ENCODE assay signal across 11 cellular contexts in genomic region chr1:29975036-29975694, GRCh38.
DNase-seq lines count a peak whose midpoint lies in the region; ATAC-seq and TF ChIP-seq lines count a peak whose summit lies in the region.
"Had no signal": no experiment of that assay in that cellular context is flagged by ENCODE, and none has a peak within 500 bp of the region (broad histone marks: within the 10 kb centered on the region; RNA-seq: fewer than 3 reads in every experiment).

No MANE protein-coding gene starts in this region.

- no peaks in the 10 kb centered on the region for H3K27me3 Mint-ChIP-seq in activated CD4-positive, alpha-beta T cell treated with anti-CD3 and anti-CD28 coated beads, Interleukin-2, amount 10 ng/mL, durations not matched to agents 7 days and 5 days
- peaks cover 3% of the 10 kb centered on the region for H3K27me3 Mint-ChIP-seq in osteocyte (ENCODE audit: unreplicated experiment)

- H3K9me3 Mint-ChIP-seq in activated CD4-positive, alpha-beta T cell treated with anti-CD3 and anti-CD28 coated beads, Interleukin-2, amount 10 ng/mL, durations not matched to agents 7 days and 5 days: no peaks in the 10 kb centered on the region
- peaks cover 9% of the 10 kb centered on the region for H3K9me3 Mint-ChIP-seq in osteocyte (ENCODE audit: unreplicated experiment)

- no peaks in the 10 kb centered on the region for H3F3A ChIP-seq in PC-3 (ENCODE audit: low read length, unreplicated experiment)

- BruUV-seq in PC-3 (replicated peaks; lab: Mats Ljungman, UMichigan): no TSS peak

- CTCF ChIA-PET in activated CD4-positive, alpha-beta T cell treated with anti-CD3 and anti-CD28 coated beads, Interleukin-2, amount 10 ng/mL, durations not matched to agents 7 days and 5 days (lab: Charles Lee): no interaction called here
- CTCF ChIA-PET in PC-3 (lab: Charles Lee): no interaction called here

- H3K4me2 ChIP-seq in PC-3 (ENCODE audit: low read length): no peak overlapping the region

- no peaks in the 10 kb centered on the region for H3K9me2 ChIP-seq in PC-3 (replicated peaks; ENCODE audit: low read length)

- no peaks in the 10 kb centered on the region for H3K36me3 Mint-ChIP-seq in activated CD4-positive, alpha-beta T cell treated with anti-CD3 and anti-CD28 coated beads, Interleukin-2, amount 10 ng/mL, durations not matched to agents 7 days and 5 days (ENCODE audit: low read depth)
- H3K36me3 Mint-ChIP-seq in osteocyte (ENCODE audit: unreplicated experiment): no peaks in the 10 kb centered on the region
- H3K36me3 Mint-ChIP-seq: T-cell had no signal

- H3K4me3 ChIP-seq in PC-3 (ENCODE audit: low read length): no peak overlapping the region
- H3K4me3 ChIP-seq: gastroesophageal sphincter had no signal

- no peak overlapping the region for H3K4me3 Mint-ChIP-seq in activated CD4-positive, alpha-beta T cell treated with anti-CD3 and anti-CD28 coated beads, Interleukin-2, amount 10 ng/mL, durations not matched to agents 7 days and 5 days
- H3K4me3 Mint-ChIP-seq in osteocyte (ENCODE audit: unreplicated experiment): no peak overlapping the region
- H3K4me3 Mint-ChIP-seq: T-cell had no signal

- 0 out of 2 replicates have a peak, but pooled peaks cover 8% of the 10 kb centered on the region for H3K9me3 ChIP-seq in PC-3 (ENCODE audit: low read length)

- H3K4me1 Mint-ChIP-seq in activated CD4-positive, alpha-beta T cell treated with anti-CD3 and anti-CD28 coated beads, Interleukin-2, amount 10 ng/mL, durations not matched to agents 7 days and 5 days: no peaks in the 10 kb centered on the region
- peaks cover 4% of the 10 kb centered on the region for H3K4me1 Mint-ChIP-seq in osteocyte (ENCODE audit: unreplicated experiment)
- H3K4me1 Mint-ChIP-seq: T-cell had no signal

- no peaks in the 10 kb centered on the region for H3K36me3 ChIP-seq in PC-3 (ENCODE audit: low read depth, low read length)
- H3K36me3 ChIP-seq: gastroesophageal sphincter had no signal

- intact Hi-C loops in PC-3 (cut with micrococcal nuclease): no loop called here

- H3K27ac Mint-ChIP-seq in activated CD4-positive, alpha-beta T cell treated with anti-CD3 and anti-CD28 coated beads, Interleukin-2, amount 10 ng/mL, durations not matched to agents 7 days and 5 days: no peak overlapping the region
- H3K27ac Mint-ChIP-seq in osteocyte (ENCODE audit: unreplicated experiment): no peak overlapping the region
- H3K27ac Mint-ChIP-seq: T-cell had no signal

- no peaks in the 10 kb centered on the region for H3K79me2 ChIP-seq in PC-3 (ENCODE audit: low read length)

- peak; percentile 7 for DNase-seq in activated CD4-positive, alpha-beta T cell treated with anti-CD3 and anti-CD28 coated beads for 48 hours
- DNase-seq in activated CD4-positive, alpha-beta T cell treated with anti-CD3 and anti-CD28 coated beads, Interleukin-2, amount 10 ng/mL, durations not matched to agents 7 days and 5 days: no peak
- peak; percentile 49 for DNase-seq in PC-3
- DNase-seq in epithelial cell of prostate (ENCODE audit: low read depth, low spot score): no peak
- peak; percentile 34 for DNase-seq in osteocyte (ENCODE audit: extremely low spot score, unreplicated experiment)
- no peak for DNase-seq in NCI-H2107 treated with DMSO at 0.1 percent for 48 hours (lab: John Stamatoyannopoulos, UW; ENCODE audit: unreplicated experiment)
- no peak for DNase-seq in activated effector memory CD4-positive, alpha-beta T cell treated with anti-CD3 and anti-CD28 coated beads, Interleukin-2, amount 50 U/mL, for 16 hours
- DNase-seq: NCI-H1436 treated with DMSO at 0.1 percent for 48 hours, T-cell had no signal

- peaks cover 15% of the 10 kb centered on the region for H3K4me1 ChIP-seq in PC-3 (ENCODE audit: insufficient read depth, low read length)
- H3K4me1 ChIP-seq: gastroesophageal sphincter had no signal

- no peak overlapping the region for H3K9ac ChIP-seq in PC-3 (ENCODE audit: low read length)

- peak overlapping the region; percentile 59 for H3K27ac ChIP-seq in PC-3 (ENCODE audit: low read length)
- H3K27ac ChIP-seq in epithelial cell of prostate: peak overlapping the region; percentile 24
- H3K27ac ChIP-seq: gastroesophageal sphincter had no signal

- H4K20me1 ChIP-seq in PC-3 (ENCODE audit: low read length): no peaks in the 10 kb centered on the region

- H2AFZ ChIP-seq in PC-3 (ENCODE audit: low read length): no peak overlapping the region

- POLR2A ChIA-PET in activated CD4-positive, alpha-beta T cell treated with anti-CD3 and anti-CD28 coated beads, Interleukin-2, amount 10 ng/mL, durations not matched to agents 7 days and 5 days (lab: Charles Lee): no interaction called here
- POLR2A ChIA-PET in PC-3 (lab: Charles Lee; ENCODE audit: unreplicated experiment): no interaction called here

- TF ChIP-seq CTCF in PC-3 (conservative IDR thresholded peaks at IDR 0.05; ENCODE audit: low read depth, low read length) (no peak), osteocyte (IDR thresholded peaks at IDR 0.05) (no peak)

- ATAC-seq in PC-3 (no peak), HG03571 (IDR thresholded peaks at IDR 0.05; ENCODE audit: unreplicated experiment) (no peak)
- ATAC-seq: gastroesophageal sphincter, T-cell had no signal

- H3K27me3 ChIP-seq in PC-3 (ENCODE audit: low read length): no peaks in the 10 kb centered on the region

Comparison
In these comparisons a context has a peak if more than half of its experiments do, and no peak if none do; other contexts are left out.
1. DNase-seq: peak in activated CD4-positive, alpha-beta T cell treated with anti-CD3 and anti-CD28 coated beads for 48 hours (single experiment), PC-3 (single experiment) and osteocyte (single experiment); none in activated CD4-positive, alpha-beta T cell treated with anti-CD3 and anti-CD28 coated beads, Interleukin-2, amount 10 ng/mL, durations not matched to agents 7 days and 5 days (single experiment), epithelial cell of prostate (single experiment), NCI-H2107 treated with DMSO at 0.1 percent for 48 hours (single experiment) and activated effector memory CD4-positive, alpha-beta T cell treated with anti-CD3 and anti-CD28 coated beads, Interleukin-2, amount 50 U/mL, for 16 hours (single experiment).